ENCODE assay signal across 1 cellular context in genomic region chr2:190129421-190130199, GRCh38.
TF ChIP-seq lines count a peak whose summit lies in the region.

No MANE protein-coding gene starts in this region.

TF ChIP-seq in K562, 482 proteins besides CTCF, POLR2A, EP300 and RAD21 (continued from another document):
- TF ChIP-seq ZNF764 (CRISPR knock-in tag; IDR thresholded peaks at IDR 0.05; ENCODE audit: low read depth): no peak
- TF ChIP-seq, protein P1, sequence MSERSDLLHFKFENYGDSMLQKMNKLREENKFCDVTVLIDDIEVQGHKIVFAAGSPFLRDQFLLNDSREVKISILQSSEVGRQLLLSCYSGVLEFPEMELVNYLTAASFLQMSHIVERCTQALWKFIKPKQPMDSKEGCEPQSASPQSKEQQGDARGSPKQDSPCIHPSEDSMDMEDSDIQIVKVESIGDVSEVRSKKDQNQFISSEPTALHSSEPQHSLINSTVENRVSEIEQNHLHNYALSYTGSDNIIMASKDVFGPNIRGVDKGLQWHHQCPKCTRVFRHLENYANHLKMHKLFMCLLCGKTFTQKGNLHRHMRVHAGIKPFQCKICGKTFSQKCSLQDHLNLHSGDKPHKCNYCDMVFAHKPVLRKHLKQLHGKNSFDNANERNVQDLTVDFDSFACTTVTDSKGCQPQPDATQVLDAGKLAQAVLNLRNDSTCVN (CRISPR knock-in tag; IDR thresholded peaks at IDR 0.05): no peak
- TF ChIP-seq MCM7 (IDR thresholded peaks at IDR 0.05): no peak
- TF ChIP-seq SREBF1 (IDR thresholded peaks at IDR 0.05; ENCODE audit: borderline replicate concordance, low read depth, low read length): no peak
- TF ChIP-seq KHSRP (IDR thresholded peaks at IDR 0.05): no peak
- TF ChIP-seq CBFA2T2 (conservative IDR thresholded peaks at IDR 0.05): no peak
